9 cellular contexts compared by ENCODE assay signal in the genomic region with DNA sequence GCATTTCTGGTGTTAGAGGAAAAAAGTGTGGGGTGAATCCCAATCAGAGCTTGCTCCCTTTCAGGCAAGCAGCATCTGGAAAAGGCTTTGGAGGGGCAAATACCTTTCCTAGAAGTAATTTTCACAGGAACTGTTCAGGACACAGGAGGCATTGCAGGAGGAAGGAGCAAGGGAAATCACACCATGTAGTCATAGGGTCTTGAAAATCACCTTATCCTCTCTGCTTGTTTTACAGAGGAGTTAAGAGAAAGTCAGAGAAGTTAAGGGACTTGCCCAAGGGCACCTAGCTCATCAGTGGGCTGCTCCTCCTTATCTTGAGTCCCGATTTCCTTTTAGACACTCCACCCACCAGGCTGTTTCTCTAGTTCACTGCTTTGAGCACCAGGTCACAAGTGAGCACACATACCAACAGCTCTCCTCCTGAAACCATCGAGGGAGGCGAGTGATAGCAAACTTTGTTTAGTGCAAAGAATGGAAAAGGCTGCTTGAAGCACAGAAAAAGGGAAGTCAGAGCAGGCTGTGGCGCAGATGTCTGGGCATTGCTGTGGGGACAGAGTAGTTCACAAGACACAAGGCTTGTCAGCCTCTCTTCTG.
DNase-seq lines count a peak whose midpoint lies in the region; ATAC-seq and TF ChIP-seq lines count a peak whose summit lies in the region.
"Had no signal": no experiment of that assay in that cellular context is flagged by ENCODE, and none has a peak within 500 bp of the region (broad histone marks: within the 10 kb centered on the region; RNA-seq: fewer than 3 reads in every experiment).

No MANE protein-coding gene starts in this region.

- TF ChIP-seq CTCF in GM06990 (IDR thresholded peaks at IDR 0.05; ENCODE audit: insufficient read depth, low read length, poor library complexity, severe bottlenecking): no peak
- no peak for TF ChIP-seq CTCF in endothelial cell (IDR thresholded peaks at IDR 0.05; ENCODE audit: unreplicated experiment)

- H3K27me3 Mint-ChIP-seq in activated naive CD8-positive, alpha-beta T cell treated with anti-CD3 and anti-CD28 coated beads for 36 hours: no peaks in the 10 kb centered on the region
- peaks cover 3% of the 10 kb centered on the region for H3K27me3 Mint-ChIP-seq in endothelial cell (ENCODE audit: unreplicated experiment)
- H3K27me3 Mint-ChIP-seq: activated naive CD4-positive, alpha-beta T cell treated with anti-CD3 and anti-CD28 coated beads, Interleukin-2, amount 50 U/mL, for 24 hours had no signal

- H3K4me1 Mint-ChIP-seq in activated naive CD8-positive, alpha-beta T cell treated with anti-CD3 and anti-CD28 coated beads for 36 hours: peaks cover 33% of the 10 kb centered on the region
- H3K4me1 Mint-ChIP-seq in endothelial cell (ENCODE audit: unreplicated experiment): peaks cover 7% of the 10 kb centered on the region

- ATAC-seq in GM19455 (IDR thresholded peaks at IDR 0.05; ENCODE audit: unreplicated experiment): peak; percentile 45
- ATAC-seq in HG03354 (IDR thresholded peaks at IDR 0.05; ENCODE audit: poor library complexity, severe bottlenecking, unreplicated experiment): peak; percentile 58

- H3K36me3 ChIP-seq in GM06990 (ENCODE audit: control insufficient read depth, insufficient read depth, low read length): no peaks in the 10 kb centered on the region

- peaks cover 14% of the 10 kb centered on the region for H3K9me3 Mint-ChIP-seq in activated naive CD8-positive, alpha-beta T cell treated with anti-CD3 and anti-CD28 coated beads for 36 hours
- H3K9me3 Mint-ChIP-seq in endothelial cell (ENCODE audit: unreplicated experiment): no peaks in the 10 kb centered on the region

- H3K36me3 Mint-ChIP-seq in activated naive CD8-positive, alpha-beta T cell treated with anti-CD3 and anti-CD28 coated beads for 36 hours: peaks cover 19% of the 10 kb centered on the region
- H3K36me3 Mint-ChIP-seq in endothelial cell (ENCODE audit: low read depth, unreplicated experiment): no peaks in the 10 kb centered on the region

- no peaks in the 10 kb centered on the region for H3K27me3 ChIP-seq in GM06990 (replicated peaks; ENCODE audit: control insufficient read depth, insufficient read depth, low read length)

- peak overlapping the region; percentile 65 for H3K27ac Mint-ChIP-seq in activated naive CD8-positive, alpha-beta T cell treated with anti-CD3 and anti-CD28 coated beads for 36 hours
- no peak overlapping the region for H3K27ac Mint-ChIP-seq in endothelial cell (ENCODE audit: unreplicated experiment)
- H3K27ac Mint-ChIP-seq: activated naive CD4-positive, alpha-beta T cell treated with anti-CD3 and anti-CD28 coated beads, Interleukin-2, amount 50 U/mL, for 24 hours had no signal

- no peak overlapping the region for H3K4me3 Mint-ChIP-seq in activated naive CD8-positive, alpha-beta T cell treated with anti-CD3 and anti-CD28 coated beads for 36 hours
- no peak overlapping the region for H3K4me3 Mint-ChIP-seq in endothelial cell (ENCODE audit: unreplicated experiment)
- H3K4me3 Mint-ChIP-seq: activated naive CD4-positive, alpha-beta T cell treated with anti-CD3 and anti-CD28 coated beads, Interleukin-2, amount 50 U/mL, for 24 hours had no signal

- H3K4me3 ChIP-seq in GM06990 (replicated peaks; ENCODE audit: low read depth, low read length): peak overlapping the region; percentile 4; the same call in 1 of the 2 replicates

- DNase-seq in GM06990 (ENCODE audit: extremely low read depth, insufficient read length) (peak; percentile 35), GM19240 (ENCODE audit: insufficient read length, low spot score) (no peak), endothelial cell (ENCODE audit: low spot score) (no peak), iPS-NIHi7 (ENCODE audit: extremely low spot score) (no peak), NCI-H524 (lab: John Stamatoyannopoulos, UW) (no peak)
- no peak for DNase-seq in activated naive CD8-positive, alpha-beta T cell treated with anti-CD3 and anti-CD28 coated beads for 36 hours
